Comparison of ENCODE assay signal across 24 cellular contexts in the genomic region with DNA sequence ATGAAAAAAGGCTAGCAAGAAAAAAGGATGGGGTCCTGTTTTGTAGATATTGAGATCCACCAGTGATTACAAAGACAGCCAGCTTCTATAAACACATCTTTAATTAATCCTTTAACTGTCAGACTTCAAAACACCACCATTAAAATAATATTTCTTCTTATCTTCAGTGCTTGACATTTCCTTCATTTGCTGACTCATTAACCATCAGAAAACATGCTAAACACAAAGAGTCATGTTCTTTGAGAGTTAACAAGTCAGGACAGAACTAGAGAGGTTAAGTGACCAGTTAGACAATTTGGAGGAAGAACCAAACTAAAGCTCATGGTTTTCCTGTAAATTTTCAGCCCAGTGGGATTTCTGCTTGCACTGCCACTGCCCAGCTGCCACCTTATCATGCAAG.
"Had no signal": no experiment of that assay in that cellular context is flagged by ENCODE, and none has a peak within 500 bp of the region (broad histone marks: within the 10 kb centered on the region; RNA-seq: fewer than 3 reads in every experiment).

No MANE protein-coding gene starts in this region.

- H3K9me3 ChIP-seq: testis had no signal

- H3K36me3 ChIP-seq: ascending aorta, upper lobe of left lung had no signal

- H3K27me3 ChIP-seq: ascending aorta, testis, upper lobe of left lung had no signal

- ATAC-seq: activated naive CD8-positive, alpha-beta T cell treated with anti-CD3 and anti-CD28 coated beads, Interleukin-2, amount 50 U/mL, for 24 hours; left lobe of liver; mucosa of descending colon had no signal

- H3K4me3 ChIP-seq: ascending aorta, mucosa of descending colon, skin epidermis, testis, upper lobe of left lung had no signal

- H3K27ac ChIP-seq: ascending aorta, skin epidermis, testis, upper lobe of left lung, VCaP had no signal

- DNase-seq: activated CD4-positive, CD25-positive, alpha-beta regulatory T cell treated with anti-CD3 and anti-CD28 coated beads, Interleukin-2, amount 50 U/mL, for 72 hours; activated CD8-positive, alpha-beta memory T cell treated with anti-CD3 and anti-CD28 coated beads for 24 hours; activated CD8-positive, alpha-beta memory T cell treated with anti-CD3 and anti-CD28 coated beads, Interleukin-2, amount 50 U/mL, for 48 hours; activated effector memory CD4-positive, alpha-beta T cell treated with Interleukin-2 at 50 U/mL for 16 hours; activated naive CD4-positive, alpha-beta T cell treated with anti-CD3 and anti-CD28 coated beads, Interleukin-2, amount 10 ng/mL, durations not matched to agents 7 days and 5 days; activated naive CD8-positive, alpha-beta T cell treated with anti-CD3 and anti-CD28 coated beads, Interleukin-2, amount 50 U/mL, for 24 hours; activated T-cell treated with anti-CD3 and anti-CD28 coated beads, Interleukin-2, amount 50 U/mL, for 48 hours; effector CD8-positive, alpha-beta T cell; foreskin melanocyte; glutamatergic neuron; hippocampal formation; kidney; mucosa of descending colon; naive B cell; stimulated activated CD4-positive, alpha-beta T cell treated with anti-CD3 and anti-CD28 coated beads, Interleukin-15, amount 100 ng/mL, for 24 hours; stimulated activated CD4-positive, alpha-beta T cell treated with anti-CD3 and anti-CD28 coated beads, Interleukin-2, amount 100 ng/mL, for 48 hours; T-helper 1 cell; T-helper 9 cell; testis; upper lobe of left lung had no signal

- H3K4me1 ChIP-seq: ascending aorta, testis, upper lobe of left lung had no signal

- FAIRE-seq: kidney had no signal
